Comparison of ENCODE assay signal across 9 cellular contexts in the genomic region with DNA sequence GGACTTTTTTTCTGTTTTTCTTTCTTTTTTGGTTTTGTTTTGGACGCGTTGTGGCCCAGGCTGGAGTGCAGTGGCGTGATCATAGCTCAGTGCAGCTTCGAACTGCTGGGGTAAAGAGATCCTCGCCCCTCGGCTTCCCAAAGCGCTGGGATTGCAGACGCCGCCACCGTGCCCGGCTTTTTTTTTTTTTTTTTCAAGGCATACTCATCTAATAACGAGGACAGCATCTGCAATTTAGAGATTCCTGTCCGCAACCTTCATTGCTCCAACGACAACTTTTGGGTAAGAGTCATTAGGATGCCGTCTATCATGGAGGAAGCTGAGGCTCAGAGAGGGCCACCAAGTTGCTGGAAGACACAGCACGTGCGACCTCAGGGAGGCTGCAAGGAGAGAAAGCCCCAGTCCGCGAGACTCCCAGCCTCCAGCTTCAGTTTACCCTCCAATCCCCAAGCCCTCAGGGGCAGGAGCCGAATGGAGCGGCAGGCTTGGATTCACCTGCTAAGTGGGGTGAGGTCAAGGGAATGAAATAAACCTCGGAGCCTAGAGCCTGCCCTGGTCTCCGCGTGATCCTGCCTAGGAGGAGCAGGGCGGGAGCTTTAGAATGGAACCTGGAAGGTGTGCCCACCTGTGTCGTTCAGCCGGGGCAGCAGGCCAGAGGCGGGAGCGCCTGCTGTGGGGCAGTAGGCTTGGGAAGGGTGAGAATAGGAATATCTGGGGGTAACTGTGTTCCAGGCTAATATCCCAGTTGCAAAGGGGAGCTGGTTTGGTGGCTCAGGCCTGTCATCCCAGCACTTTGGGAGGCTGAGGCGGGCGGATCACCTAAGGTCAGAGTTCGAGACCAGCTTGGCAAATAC. TPM values are rescaled to one million over a fixed set of nuclear protein-coding genes. Genes with fewer than 3 reads are reported as not detected.
DNase-seq lines count a peak whose midpoint lies in the region; TF ChIP-seq lines count a peak whose summit lies in the region.
"Had no signal": no experiment of that assay in that cellular context is flagged by ENCODE, and none has a peak within 500 bp of the region (broad histone marks: within the 10 kb centered on the region; RNA-seq: fewer than 3 reads in every experiment).

No MANE protein-coding gene starts in this region.

- no peak for TF ChIP-seq CTCF in SU-DHL-6 (IDR thresholded peaks at IDR 0.05; ENCODE audit: insufficient read depth, low read length, poor library complexity, severe bottlenecking)
- TF ChIP-seq CTCF in glutamatergic neuron (IDR thresholded peaks at IDR 0.05; ENCODE audit: partially characterized antibody, unreplicated experiment): no peak

- peaks cover 17% of the 10 kb centered on the region for H3K4me1 ChIP-seq in skeletal muscle satellite cell (ENCODE audit: control insufficient read depth, insufficient read depth, low read length)

- H3K27ac ChIP-seq in SU-DHL-6 (ENCODE audit: low read depth, low read length): no peak overlapping the region

- H3K36me3 ChIP-seq in H7 (replicated peaks; ENCODE audit: control insufficient read depth, insufficient read depth, low read length): no peaks in the 10 kb centered on the region; the same call in 1 of the 2 replicates
- H3K36me3 ChIP-seq in SU-DHL-6 (ENCODE audit: low read length): no peaks in the 10 kb centered on the region
- peaks cover 2% of the 10 kb centered on the region for H3K36me3 ChIP-seq in skeletal muscle satellite cell (ENCODE audit: insufficient read depth, low read length)

- H3K4me3 ChIP-seq in H7 (ENCODE audit: insufficient read depth, low read depth, low read length) (peak overlapping the region; percentile 51), SU-DHL-6 (ENCODE audit: insufficient read depth, low read length, poor library complexity, severe bottlenecking) (peak overlapping the region; percentile 58), skeletal muscle satellite cell (ENCODE audit: low read length) (peak overlapping the region; percentile 99)

- H4K20me1 ChIP-seq in SU-DHL-6 (ENCODE audit: low read depth, low read length): no peaks in the 10 kb centered on the region

- H3K9me3 ChIP-seq in SU-DHL-6 (ENCODE audit: insufficient read depth, low read length) (no peaks in the 10 kb centered on the region), skeletal muscle satellite cell (replicated peaks; ENCODE audit: low read length) (no peaks in the 10 kb centered on the region)

- H3K9ac ChIP-seq in SU-DHL-6 (ENCODE audit: low read length) (peak overlapping the region; percentile 80), skeletal muscle satellite cell (ENCODE audit: low read depth, low read length) (peak overlapping the region; percentile 87)

- peaks cover 17% of the 10 kb centered on the region; the same call in 1 of the 2 replicates for H3K79me2 ChIP-seq in SU-DHL-6 (ENCODE audit: insufficient read depth, low read length)

- H3K4me1 Mint-ChIP-seq in glutamatergic neuron (ENCODE audit: low read depth, unreplicated experiment): peaks cover 11% of the 10 kb centered on the region

- H3K27me3 ChIP-seq in H7 (ENCODE audit: control insufficient read depth, insufficient read depth, low read length) (peaks cover 9% of the 10 kb centered on the region), SU-DHL-6 (ENCODE audit: low read length) (no peaks in the 10 kb centered on the region), skeletal muscle satellite cell (ENCODE audit: control insufficient read depth, insufficient read depth, low read length) (no peaks in the 10 kb centered on the region)

- peaks cover 2% of the 10 kb centered on the region for H3K9me3 Mint-ChIP-seq in glutamatergic neuron (ENCODE audit: unreplicated experiment)

- no peak for DNase-seq in H7
- no peak for DNase-seq in glutamatergic neuron
- no peak for DNase-seq in AG20443 (ENCODE audit: low spot score)
- DNase-seq in cerebellar cortex (ENCODE audit: low spot score): no peak
- DNase-seq in cerebellum (ENCODE audit: low spot score): no peak
- no peak for DNase-seq in activated CD8-positive, alpha-beta memory T cell treated with anti-CD3 and anti-CD28 coated beads, Interleukin-2, amount 50 U/mL, for 4 hours

- peak overlapping the region; percentile 92 for H3K4me2 ChIP-seq in SU-DHL-6 (ENCODE audit: low read depth, low read length, poor library complexity, severe bottlenecking)
- H3K4me2 ChIP-seq in skeletal muscle satellite cell (ENCODE audit: low read length): peak overlapping the region; percentile 100

- H3K27ac Mint-ChIP-seq in glutamatergic neuron (ENCODE audit: unreplicated experiment): peak overlapping the region; percentile 82

- H3K9me2 ChIP-seq in SU-DHL-6 (replicated peaks; ENCODE audit: insufficient read depth, low read length): no peaks in the 10 kb centered on the region

- peak overlapping the region; percentile 89 for H2AFZ ChIP-seq in SU-DHL-6 (ENCODE audit: low read depth, low read length, severe bottlenecking)

- no peaks in the 10 kb centered on the region for H3K36me3 Mint-ChIP-seq in glutamatergic neuron (ENCODE audit: unreplicated experiment)

- peak overlapping the region; percentile 97 for H3K4me3 Mint-ChIP-seq in glutamatergic neuron (ENCODE audit: unreplicated experiment)

- H3F3A ChIP-seq in SU-DHL-6 (ENCODE audit: insufficient read depth): no peaks in the 10 kb centered on the region

- peaks cover 7% of the 10 kb centered on the region for H3K27me3 Mint-ChIP-seq in glutamatergic neuron (ENCODE audit: unreplicated experiment)

RNA-seq across cellular contexts. Expression of gene POLRMT, which starts 0.7 kb away (rescaled TPM):
- 120 and 128 TPM in 2 replicates for total RNA-seq in H7 (2014; rRNA removed; shearing (Covaris generic))
- 79.9 TPM for total RNA-seq in glutamatergic neuron (ENCODE audit: unreplicated experiment)
- 39.8 and 40.0 TPM in 2 replicates for total RNA-seq in skeletal muscle satellite cell (2012; rRNA removed)
- 14.4 TPM for total RNA-seq in cerebellum

RNA-seq across cellular contexts. Expression of gene FGF22, which starts 5.7 kb away (rescaled TPM):
- total RNA-seq in H7 (2014; rRNA removed; shearing (Covaris generic)): not detected in 2 replicates
- total RNA-seq in glutamatergic neuron (ENCODE audit: unreplicated experiment) (1.5 TPM), cerebellum (not detected)
- total RNA-seq in skeletal muscle satellite cell (2012; rRNA removed): 0.44 TPM in 1 of 2 replicates, not detected in the other

RNA-seq across cellular contexts. Expression of gene RNF126, which starts 29.0 kb away (rescaled TPM):
- 119 and 128 TPM in 2 replicates for total RNA-seq in H7 (2014; rRNA removed; shearing (Covaris generic))
- total RNA-seq in glutamatergic neuron (ENCODE audit: unreplicated experiment) (51.7 TPM), cerebellum (13.2 TPM)
- total RNA-seq in skeletal muscle satellite cell (2012; rRNA removed): 55.8 and 70.8 TPM in 2 replicates

RNA-seq across cellular contexts. Expression of gene FSTL3, which starts 42.2 kb away (rescaled TPM):
- total RNA-seq in H7 (2014; rRNA removed; shearing (Covaris generic)): 7.4 and 9.7 TPM in 2 replicates
- total RNA-seq in glutamatergic neuron (ENCODE audit: unreplicated experiment) (10.7 TPM), cerebellum (3.2 TPM)
- 32.2 and 166 TPM in 2 replicates for total RNA-seq in skeletal muscle satellite cell (2012; rRNA removed)

RNA-seq across cellular contexts. Expression of gene HCN2, which starts 44.3 kb away (rescaled TPM):
- 1.8 and 3.1 TPM in 2 replicates for total RNA-seq in H7 (2014; rRNA removed; shearing (Covaris generic))
- total RNA-seq in glutamatergic neuron (ENCODE audit: unreplicated experiment) (33.2 TPM), cerebellum (7.3 TPM)
- 0.76 and 2.4 TPM in 2 replicates for total RNA-seq in skeletal muscle satellite cell (2012; rRNA removed)
- total RNA-seq: subcutaneous adipose tissue had no signal
